1 cellular context compared by ENCODE assay signal in the genomic region with DNA sequence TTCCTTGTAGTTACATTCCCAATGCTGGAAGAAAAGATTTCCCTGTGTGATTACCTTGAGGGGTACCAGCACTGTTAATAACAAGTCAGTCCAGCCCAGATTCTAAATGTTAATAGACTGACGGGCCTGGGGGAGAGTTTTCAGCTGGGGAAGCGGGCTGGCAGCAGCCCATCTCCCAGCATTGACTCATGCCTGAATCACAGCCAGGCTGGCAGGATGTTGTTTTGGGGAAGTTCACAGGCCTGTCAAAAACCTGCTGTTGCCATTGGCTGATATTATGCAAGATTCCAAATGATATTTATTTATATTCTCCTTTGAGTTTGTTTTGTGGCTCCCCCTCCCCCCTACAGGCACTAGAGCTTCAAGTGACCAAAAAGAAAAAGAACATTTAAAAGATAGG.
TF ChIP-seq lines count a peak whose summit lies in the region.

No MANE protein-coding gene starts in this region.

TF ChIP-seq in SK-N-SH, 30 proteins besides CTCF, POLR2A, EP300 and RAD21 (continued from another document):
- TF ChIP-seq MEF2A (IDR thresholded peaks at IDR 0.05; ENCODE audit: borderline replicate concordance, low read depth) (peak; percentile 43; the same call in 1 of the 2 replicates), TCF12 (IDR thresholded peaks at IDR 0.05) (peak; percentile 90), EZH2phosphoT487 (IDR thresholded peaks at IDR 0.05; ENCODE audit: borderline replicate concordance, low read depth) (no peak), FOXM1 (IDR thresholded peaks at IDR 0.05; ENCODE audit: low read depth) (no peak), GATA2 (CRISPR knock-in tag; IDR thresholded peaks at IDR 0.05) (no peak), YY1 (IDR thresholded peaks at IDR 0.05; ENCODE audit: low read depth) (no peak), CHD2 (IDR thresholded peaks at IDR 0.05; ENCODE audit: low read length, partially characterized antibody) (no peak), GABPA (IDR thresholded peaks at IDR 0.05; ENCODE audit: low read depth) (peak; percentile 28; the same call in 1 of the 2 replicates)
- TF ChIP-seq, protein P1, sequence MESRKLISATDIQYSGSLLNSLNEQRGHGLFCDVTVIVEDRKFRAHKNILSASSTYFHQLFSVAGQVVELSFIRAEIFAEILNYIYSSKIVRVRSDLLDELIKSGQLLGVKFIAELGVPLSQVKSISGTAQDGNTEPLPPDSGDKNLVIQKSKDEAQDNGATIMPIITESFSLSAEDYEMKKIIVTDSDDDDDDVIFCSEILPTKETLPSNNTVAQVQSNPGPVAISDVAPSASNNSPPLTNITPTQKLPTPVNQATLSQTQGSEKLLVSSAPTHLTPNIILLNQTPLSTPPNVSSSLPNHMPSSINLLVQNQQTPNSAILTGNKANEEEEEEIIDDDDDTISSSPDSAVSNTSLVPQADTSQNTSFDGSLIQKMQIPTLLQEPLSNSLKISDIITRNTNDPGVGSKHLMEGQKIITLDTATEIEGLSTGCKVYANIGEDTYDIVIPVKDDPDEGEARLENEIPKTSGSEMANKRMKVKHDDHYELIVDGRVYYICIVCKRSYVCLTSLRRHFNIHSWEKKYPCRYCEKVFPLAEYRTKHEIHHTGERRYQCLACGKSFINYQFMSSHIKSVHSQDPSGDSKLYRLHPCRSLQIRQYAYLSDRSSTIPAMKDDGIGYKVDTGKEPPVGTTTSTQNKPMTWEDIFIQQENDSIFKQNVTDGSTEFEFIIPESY (IDR thresholded peaks at IDR 0.05; ENCODE audit: borderline replicate concordance, low read depth): 0 out of 2 replicates have a peak, but pooled peaks have one; percentile 64
- TF ChIP-seq, protein P2, sequence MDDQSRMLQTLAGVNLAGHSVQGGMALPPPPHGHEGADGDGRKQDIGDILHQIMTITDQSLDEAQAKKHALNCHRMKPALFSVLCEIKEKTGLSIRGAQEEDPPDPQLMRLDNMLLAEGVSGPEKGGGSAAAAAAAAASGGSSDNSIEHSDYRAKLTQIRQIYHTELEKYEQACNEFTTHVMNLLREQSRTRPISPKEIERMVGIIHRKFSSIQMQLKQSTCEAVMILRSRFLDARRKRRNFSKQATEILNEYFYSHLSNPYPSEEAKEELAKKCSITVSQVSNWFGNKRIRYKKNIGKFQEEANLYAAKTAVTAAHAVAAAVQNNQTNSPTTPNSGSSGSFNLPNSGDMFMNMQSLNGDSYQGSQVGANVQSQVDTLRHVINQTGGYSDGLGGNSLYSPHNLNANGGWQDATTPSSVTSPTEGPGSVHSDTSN (IDR thresholded peaks at IDR 0.05): peak; percentile 83
- TF ChIP-seq, protein P3, sequence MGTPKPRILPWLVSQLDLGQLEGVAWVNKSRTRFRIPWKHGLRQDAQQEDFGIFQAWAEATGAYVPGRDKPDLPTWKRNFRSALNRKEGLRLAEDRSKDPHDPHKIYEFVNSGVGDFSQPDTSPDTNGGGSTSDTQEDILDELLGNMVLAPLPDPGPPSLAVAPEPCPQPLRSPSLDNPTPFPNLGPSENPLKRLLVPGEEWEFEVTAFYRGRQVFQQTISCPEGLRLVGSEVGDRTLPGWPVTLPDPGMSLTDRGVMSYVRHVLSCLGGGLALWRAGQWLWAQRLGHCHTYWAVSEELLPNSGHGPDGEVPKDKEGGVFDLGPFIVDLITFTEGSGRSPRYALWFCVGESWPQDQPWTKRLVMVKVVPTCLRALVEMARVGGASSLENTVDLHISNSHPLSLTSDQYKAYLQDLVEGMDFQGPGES (IDR thresholded peaks at IDR 0.05; ENCODE audit: low read depth, low read length): no peak
